Comparison of ENCODE assay signal across 2 cellular contexts in the genomic region with DNA sequence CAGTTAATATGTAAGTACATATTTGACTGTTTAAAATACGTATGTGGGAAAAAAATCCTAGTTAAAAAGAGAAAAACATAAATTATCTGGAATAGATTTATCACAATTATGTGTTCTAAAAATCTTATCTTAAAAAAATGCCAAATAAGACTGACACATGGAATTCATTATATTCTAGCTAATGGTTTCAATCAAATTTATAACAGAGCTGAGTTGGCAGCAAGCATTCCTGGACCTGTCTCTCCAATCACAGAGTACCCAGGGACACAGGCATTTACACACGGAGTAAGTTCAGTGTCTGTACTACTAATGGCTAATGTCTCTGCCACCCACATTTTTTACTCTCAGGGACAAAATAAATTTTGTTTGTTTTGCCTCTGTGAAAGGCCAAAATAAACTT.
TF ChIP-seq lines count a peak whose summit lies in the region.

No MANE protein-coding gene starts in this region.

TF ChIP-seq in SK-N-SH treated with all-trans-retinoic acid at 6 μM for 48 hours, 23 proteins besides CTCF, POLR2A, EP300 and RAD21 (continued from another document and continues in another):
- TF ChIP-seq, protein P1, sequence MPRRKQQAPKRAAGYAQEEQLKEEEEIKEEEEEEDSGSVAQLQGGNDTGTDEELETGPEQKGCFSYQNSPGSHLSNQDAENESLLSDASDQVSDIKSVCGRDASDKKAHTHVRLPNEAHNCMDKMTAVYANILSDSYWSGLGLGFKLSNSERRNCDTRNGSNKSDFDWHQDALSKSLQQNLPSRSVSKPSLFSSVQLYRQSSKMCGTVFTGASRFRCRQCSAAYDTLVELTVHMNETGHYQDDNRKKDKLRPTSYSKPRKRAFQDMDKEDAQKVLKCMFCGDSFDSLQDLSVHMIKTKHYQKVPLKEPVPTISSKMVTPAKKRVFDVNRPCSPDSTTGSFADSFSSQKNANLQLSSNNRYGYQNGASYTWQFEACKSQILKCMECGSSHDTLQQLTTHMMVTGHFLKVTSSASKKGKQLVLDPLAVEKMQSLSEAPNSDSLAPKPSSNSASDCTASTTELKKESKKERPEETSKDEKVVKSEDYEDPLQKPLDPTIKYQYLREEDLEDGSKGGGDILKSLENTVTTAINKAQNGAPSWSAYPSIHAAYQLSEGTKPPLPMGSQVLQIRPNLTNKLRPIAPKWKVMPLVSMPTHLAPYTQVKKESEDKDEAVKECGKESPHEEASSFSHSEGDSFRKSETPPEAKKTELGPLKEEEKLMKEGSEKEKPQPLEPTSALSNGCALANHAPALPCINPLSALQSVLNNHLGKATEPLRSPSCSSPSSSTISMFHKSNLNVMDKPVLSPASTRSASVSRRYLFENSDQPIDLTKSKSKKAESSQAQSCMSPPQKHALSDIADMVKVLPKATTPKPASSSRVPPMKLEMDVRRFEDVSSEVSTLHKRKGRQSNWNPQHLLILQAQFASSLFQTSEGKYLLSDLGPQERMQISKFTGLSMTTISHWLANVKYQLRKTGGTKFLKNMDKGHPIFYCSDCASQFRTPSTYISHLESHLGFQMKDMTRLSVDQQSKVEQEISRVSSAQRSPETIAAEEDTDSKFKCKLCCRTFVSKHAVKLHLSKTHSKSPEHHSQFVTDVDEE (CRISPR knock-in tag; IDR thresholded peaks at IDR 0.05), result peak; percentile 96
- no peak for TF ChIP-seq ZC3H10 (CRISPR knock-in tag; IDR thresholded peaks at IDR 0.05)
- no peak for TF ChIP-seq ARNTL (CRISPR knock-in tag; IDR thresholded peaks at IDR 0.05; ENCODE audit: borderline replicate concordance, low read depth)
- TF ChIP-seq, protein P2, sequence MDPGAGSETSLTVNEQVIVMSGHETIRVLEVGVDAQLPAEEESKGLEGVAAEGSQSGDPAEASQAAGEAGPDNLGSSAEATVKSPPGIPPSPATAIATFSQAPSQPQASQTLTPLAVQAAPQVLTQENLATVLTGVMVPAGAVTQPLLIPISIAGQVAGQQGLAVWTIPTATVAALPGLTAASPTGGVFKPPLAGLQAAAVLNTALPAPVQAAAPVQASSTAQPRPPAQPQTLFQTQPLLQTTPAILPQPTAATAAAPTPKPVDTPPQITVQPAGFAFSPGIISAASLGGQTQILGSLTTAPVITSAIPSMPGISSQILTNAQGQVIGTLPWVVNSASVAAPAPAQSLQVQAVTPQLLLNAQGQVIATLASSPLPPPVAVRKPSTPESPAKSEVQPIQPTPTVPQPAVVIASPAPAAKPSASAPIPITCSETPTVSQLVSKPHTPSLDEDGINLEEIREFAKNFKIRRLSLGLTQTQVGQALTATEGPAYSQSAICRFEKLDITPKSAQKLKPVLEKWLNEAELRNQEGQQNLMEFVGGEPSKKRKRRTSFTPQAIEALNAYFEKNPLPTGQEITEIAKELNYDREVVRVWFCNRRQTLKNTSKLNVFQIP (CRISPR knock-in tag; IDR thresholded peaks at IDR 0.05; ENCODE audit: borderline replicate concordance, low read depth), result peak; percentile 56; the same call in 1 of the 2 replicates
- peak; percentile 86 for TF ChIP-seq TCF4 (CRISPR knock-in tag; IDR thresholded peaks at IDR 0.05; ENCODE audit: borderline replicate concordance)
- TF ChIP-seq, protein P3, sequence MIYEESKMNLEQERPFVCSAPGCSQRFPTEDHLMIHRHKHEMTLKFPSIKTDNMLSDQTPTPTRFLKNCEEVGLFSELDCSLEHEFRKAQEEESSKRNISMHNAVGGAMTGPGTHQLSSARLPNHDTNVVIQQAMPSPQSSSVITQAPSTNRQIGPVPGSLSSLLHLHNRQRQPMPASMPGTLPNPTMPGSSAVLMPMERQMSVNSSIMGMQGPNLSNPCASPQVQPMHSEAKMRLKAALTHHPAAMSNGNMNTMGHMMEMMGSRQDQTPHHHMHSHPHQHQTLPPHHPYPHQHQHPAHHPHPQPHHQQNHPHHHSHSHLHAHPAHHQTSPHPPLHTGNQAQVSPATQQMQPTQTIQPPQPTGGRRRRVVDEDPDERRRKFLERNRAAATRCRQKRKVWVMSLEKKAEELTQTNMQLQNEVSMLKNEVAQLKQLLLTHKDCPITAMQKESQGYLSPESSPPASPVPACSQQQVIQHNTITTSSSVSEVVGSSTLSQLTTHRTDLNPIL (CRISPR knock-in tag; IDR thresholded peaks at IDR 0.05; ENCODE audit: low read depth), result peak; percentile 18; the same call in 1 of the 2 replicates
- TF ChIP-seq RARB (CRISPR knock-in tag; IDR thresholded peaks at IDR 0.05), result no peak
- TF ChIP-seq CSDC2 (CRISPR knock-in tag; IDR thresholded peaks at IDR 0.05), result no peak
- TF ChIP-seq ZNF565 (CRISPR knock-in tag; conservative IDR thresholded peaks at IDR 0.05; ENCODE audit: low read depth), result no peak
- TF ChIP-seq, protein P4, sequence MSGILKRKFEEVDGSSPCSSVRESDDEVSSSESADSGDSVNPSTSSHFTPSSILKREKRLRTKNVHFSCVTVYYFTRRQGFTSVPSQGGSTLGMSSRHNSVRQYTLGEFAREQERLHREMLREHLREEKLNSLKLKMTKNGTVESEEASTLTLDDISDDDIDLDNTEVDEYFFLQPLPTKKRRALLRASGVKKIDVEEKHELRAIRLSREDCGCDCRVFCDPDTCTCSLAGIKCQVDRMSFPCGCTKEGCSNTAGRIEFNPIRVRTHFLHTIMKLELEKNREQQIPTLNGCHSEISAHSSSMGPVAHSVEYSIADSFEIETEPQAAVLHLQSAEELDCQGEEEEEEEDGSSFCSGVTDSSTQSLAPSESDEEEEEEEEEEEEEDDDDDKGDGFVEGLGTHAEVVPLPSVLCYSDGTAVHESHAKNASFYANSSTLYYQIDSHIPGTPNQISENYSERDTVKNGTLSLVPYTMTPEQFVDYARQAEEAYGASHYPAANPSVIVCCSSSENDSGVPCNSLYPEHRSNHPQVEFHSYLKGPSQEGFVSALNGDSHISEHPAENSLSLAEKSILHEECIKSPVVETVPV (CRISPR knock-in tag; IDR thresholded peaks at IDR 0.05), result peak; percentile 67; the same call in 1 of the 2 replicates
- no peak for TF ChIP-seq ZNF70 (CRISPR knock-in tag; IDR thresholded peaks at IDR 0.05)
- TF ChIP-seq, protein P5, sequence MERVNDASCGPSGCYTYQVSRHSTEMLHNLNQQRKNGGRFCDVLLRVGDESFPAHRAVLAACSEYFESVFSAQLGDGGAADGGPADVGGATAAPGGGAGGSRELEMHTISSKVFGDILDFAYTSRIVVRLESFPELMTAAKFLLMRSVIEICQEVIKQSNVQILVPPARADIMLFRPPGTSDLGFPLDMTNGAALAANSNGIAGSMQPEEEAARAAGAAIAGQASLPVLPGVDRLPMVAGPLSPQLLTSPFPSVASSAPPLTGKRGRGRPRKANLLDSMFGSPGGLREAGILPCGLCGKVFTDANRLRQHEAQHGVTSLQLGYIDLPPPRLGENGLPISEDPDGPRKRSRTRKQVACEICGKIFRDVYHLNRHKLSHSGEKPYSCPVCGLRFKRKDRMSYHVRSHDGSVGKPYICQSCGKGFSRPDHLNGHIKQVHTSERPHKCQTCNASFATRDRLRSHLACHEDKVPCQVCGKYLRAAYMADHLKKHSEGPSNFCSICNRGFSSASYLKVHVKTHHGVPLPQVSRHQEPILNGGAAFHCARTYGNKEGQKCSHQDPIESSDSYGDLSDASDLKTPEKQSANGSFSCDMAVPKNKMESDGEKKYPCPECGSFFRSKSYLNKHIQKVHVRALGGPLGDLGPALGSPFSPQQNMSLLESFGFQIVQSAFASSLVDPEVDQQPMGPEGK (CRISPR knock-in tag; IDR thresholded peaks at IDR 0.05; ENCODE audit: borderline replicate concordance), result no peak
- no peak for TF ChIP-seq SNAI2 (CRISPR knock-in tag; IDR thresholded peaks at IDR 0.05)
- TF ChIP-seq TOX (CRISPR knock-in tag; IDR thresholded peaks at IDR 0.05; ENCODE audit: borderline replicate concordance), result no peak
- TF ChIP-seq ZNF8 (CRISPR knock-in tag; IDR thresholded peaks at IDR 0.05), result no peak
- peak; percentile 62; the same call in 1 of the 2 replicates for TF ChIP-seq ESRRG (CRISPR knock-in tag; IDR thresholded peaks at IDR 0.05)
- no peak for TF ChIP-seq GLIS3 (CRISPR knock-in tag; IDR thresholded peaks at IDR 0.05)

TF ChIP-seq in neural cell, 6 proteins besides CTCF, POLR2A, EP300 and RAD21 (continued from another document):
- no peak for TF ChIP-seq TAF1 (IDR thresholded peaks at IDR 0.05; ENCODE audit: low read depth)
